21 cellular contexts compared by ENCODE assay signal in the genomic region with DNA sequence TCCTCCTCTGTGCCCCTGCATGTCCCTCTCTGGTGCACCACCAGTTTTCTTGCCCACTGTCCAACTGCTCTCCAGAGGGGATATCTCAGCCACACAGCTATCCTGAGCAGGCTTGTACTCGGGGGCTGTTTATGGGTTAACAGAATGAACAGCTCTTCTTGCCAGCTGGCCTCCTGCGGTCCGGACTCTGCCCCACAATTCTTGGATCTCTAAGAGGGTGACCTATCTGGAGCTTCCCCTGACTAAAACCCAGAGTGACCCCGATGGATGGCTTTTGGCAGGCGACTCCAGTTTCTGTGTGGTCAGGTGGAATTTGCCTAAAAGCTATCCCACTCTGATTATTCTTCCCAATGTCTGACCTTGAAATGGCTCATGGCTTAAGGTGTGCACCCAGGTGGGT. TPM values are rescaled to one million over a fixed set of nuclear protein-coding genes. Genes with fewer than 3 reads are reported as not detected.
"Had no signal": no experiment of that assay in that cellular context is flagged by ENCODE, and none has a peak within 500 bp of the region (broad histone marks: within the 10 kb centered on the region; RNA-seq: fewer than 3 reads in every experiment).

No MANE protein-coding gene starts in this region.

- H3K36me3 ChIP-seq: gastrocnemius medialis, ovary, spleen, tibial artery, upper lobe of left lung had no signal

- H3K9me3 ChIP-seq: gastrocnemius medialis, mucosa of descending colon, ovary, psoas muscle, spleen, testis, tibial artery, upper lobe of left lung had no signal

- H3K4me1 ChIP-seq: gastrocnemius medialis, psoas muscle, spleen, testis, upper lobe of left lung had no signal

- H3K27me3 ChIP-seq: gastrocnemius medialis, ovary, testis, tibial artery, upper lobe of left lung had no signal

- H3K27ac ChIP-seq: dorsolateral prefrontal cortex, gastrocnemius medialis, ovary, psoas muscle, skin epidermis, spleen, testis, tibial artery, upper lobe of left lung had no signal

- H3K4me3 ChIP-seq: dorsolateral prefrontal cortex, gastrocnemius medialis, mucosa of descending colon, ovary, psoas muscle, skin epidermis, spleen, testis, tibial artery, upper lobe of left lung had no signal

- DNase-seq: dorsolateral prefrontal cortex; effector CD4-positive, alpha-beta T cell; gastrocnemius medialis; head of caudate nucleus; mesenchymal stem cell; mucosa of descending colon; naive thymus-derived CD8-positive, alpha-beta T cell; nephron progenitor cell; occipital lobe; ovary; psoas muscle; right cardiac atrium; spleen; stimulated activated CD4-positive, alpha-beta T cell treated with anti-CD3 and anti-CD28 coated beads, Interleukin-4, amount 100 ng/mL, for 4 hours; stimulated activated naive CD8-positive, alpha-beta T cell treated with anti-CD3 and anti-CD28 coated beads, Interleukin-15, Interleukin-2, amounts not matched to agents 100 U/mL and 50 U/mL, for 24 hours; substantia nigra; testis; tibial artery; upper lobe of left lung had no signal

- ATAC-seq: gastrocnemius medialis; mucosa of descending colon; naive thymus-derived CD8-positive, alpha-beta T cell; psoas muscle; right cardiac atrium; stimulated activated memory B cell treated with anti-CD40 and anti-IgM and Interleukin-4, amounts not matched to agents 10 μg/mL and 1 μg/mL and 100 μg/mL, for 72 hours; stimulated activated naive CD8-positive, alpha-beta T cell treated with anti-CD3 and anti-CD28 coated beads, Interleukin-15, Interleukin-2, amounts not matched to agents 100 U/mL and 50 U/mL, for 24 hours had no signal

RNA-seq across cellular contexts. Expression of a gene that starts 9.5 kb away (rescaled TPM):
- total RNA-seq: naive thymus-derived CD8-positive, alpha-beta T cell had no signal
